In genomic region chr7:100674441-100675407, GRCh38 we compare ENCODE assay signal across 8 cellular contexts. TPM values are rescaled to one million over a fixed set of nuclear protein-coding genes. Genes with fewer than 3 reads are reported as not detected.
DNase-seq lines count a peak whose midpoint lies in the region; ATAC-seq, FAIRE-seq and TF ChIP-seq lines count a peak whose summit lies in the region.

No MANE protein-coding gene starts in this region.

- peak; percentile 40 for DNase-seq in NK-92 treated with Interleukin-12 subunit alpha and Interleukin-12 subunit beta, amount 100 ng/mL, for 24 hours (lab: John Stamatoyannopoulos, UW)
- DNase-seq in NK-92 (lab: John Stamatoyannopoulos, UW; ENCODE audit: unreplicated experiment) (no peak), SJSA1 (ENCODE audit: low read depth in 1 of 2, low spot score in 2 of 2) (peak; percentile 46 to 49), bronchial epithelial cell (ENCODE audit: low read depth) (no peak), left lung (peak in 1 of 2 donors; percentile 90)

- ATAC-seq in left lung (no peak), HG02970 (IDR thresholded peaks at IDR 0.05; ENCODE audit: low FRiP score, unreplicated experiment) (no peak), HG03460 (IDR thresholded peaks at IDR 0.05; ENCODE audit: unreplicated experiment) (no peak)

- H3K27ac ChIP-seq in SJSA1 (no peak overlapping the region), left lung (peak overlapping the region; percentile 96 to 98)

- H3K9me3 ChIP-seq in SJSA1 (replicated peaks) (no peaks in the 10 kb centered on the region), left lung (no peaks in the 10 kb centered on the region)

- H3K4me3 ChIP-seq in SJSA1 (peak overlapping the region; percentile 91), bronchial epithelial cell (ENCODE audit: low read depth, low read length) (peak overlapping the region; percentile 90), left lung (peak overlapping the region; percentile 91 to 95)

- peak overlapping the region; percentile 91 for H3K4me3 Mint-ChIP-seq in stimulated activated naive CD8-positive, alpha-beta T cell treated with anti-CD3 and anti-CD28 coated beads, Interleukin-15, Interleukin-2, amounts not matched to agents 100 ng/mL and 50 ng/mL, for 24 hours

- no peaks in the 10 kb centered on the region for H3K9me3 Mint-ChIP-seq in stimulated activated naive CD8-positive, alpha-beta T cell treated with anti-CD3 and anti-CD28 coated beads, Interleukin-15, Interleukin-2, amounts not matched to agents 100 ng/mL and 50 ng/mL, for 24 hours

- no peak for FAIRE-seq in bronchial epithelial cell (lab: Jason Lieb, UNC)

- H3K4me1 Mint-ChIP-seq in stimulated activated naive CD8-positive, alpha-beta T cell treated with anti-CD3 and anti-CD28 coated beads, Interleukin-15, Interleukin-2, amounts not matched to agents 100 ng/mL and 50 ng/mL, for 24 hours (ENCODE audit: low read depth) = peaks cover 15% of the 10 kb centered on the region

- intact Hi-C loops in left lung (cut with DNase I) = no loop called here

- no peak for TF ChIP-seq CTCF in bronchial epithelial cell (IDR thresholded peaks at IDR 0.05; ENCODE audit: insufficient read depth, low read length, severe bottlenecking)
- TF ChIP-seq CTCF in left lung (IDR thresholded peaks at IDR 0.05) = no peak

- H3K27me3 Mint-ChIP-seq in stimulated activated naive CD8-positive, alpha-beta T cell treated with anti-CD3 and anti-CD28 coated beads, Interleukin-15, Interleukin-2, amounts not matched to agents 100 ng/mL and 50 ng/mL, for 24 hours = no peaks in the 10 kb centered on the region

- H3K36me3 ChIP-seq in SJSA1 = peaks cover 41% of the 10 kb centered on the region
- H3K36me3 ChIP-seq in bronchial epithelial cell (ENCODE audit: control insufficient read depth, insufficient read depth, low read length) = peaks cover 24% of the 10 kb centered on the region
- H3K36me3 ChIP-seq in left lung = peaks cover 0 to 35% of the 10 kb centered on the region in 2 donors

- peaks cover 15% of the 10 kb centered on the region for H3K36me3 Mint-ChIP-seq in stimulated activated naive CD8-positive, alpha-beta T cell treated with anti-CD3 and anti-CD28 coated beads, Interleukin-15, Interleukin-2, amounts not matched to agents 100 ng/mL and 50 ng/mL, for 24 hours (ENCODE audit: low read depth)

- H3K27me3 ChIP-seq in SJSA1 (replicated peaks) = no peaks in the 10 kb centered on the region
- H3K27me3 ChIP-seq in bronchial epithelial cell (ENCODE audit: control insufficient read depth, insufficient read depth, low read length) = no peaks in the 10 kb centered on the region
- H3K27me3 ChIP-seq in left lung = no peaks in the 10 kb centered on the region

- peak overlapping the region; percentile 93 for H3K27ac Mint-ChIP-seq in stimulated activated naive CD8-positive, alpha-beta T cell treated with anti-CD3 and anti-CD28 coated beads, Interleukin-15, Interleukin-2, amounts not matched to agents 100 ng/mL and 50 ng/mL, for 24 hours

- H3K4me1 ChIP-seq in SJSA1 (replicated peaks) = peaks cover 12% of the 10 kb centered on the region; the same call in 1 of the 2 replicates
- H3K4me1 ChIP-seq in left lung = peaks cover 5 to 47% of the 10 kb centered on the region in 2 donors

RNA-seq across cellular contexts. Expression of gene GNB2, which starts 1.2 kb away (rescaled TPM):
- 63.4 and 70.6 TPM in 2 replicates for total RNA-seq in SJSA1 (2014; rRNA removed; shearing (Covaris generic))
- 66.1 and 88.7 TPM in 2 replicates for total RNA-seq in bronchial epithelial cell
- 100 to 1,000 TPM; 214 to 273 TPM for total RNA-seq in left lung

RNA-seq across cellular contexts. Expression of gene ACTL6B, which starts 18.5 kb away (rescaled TPM):
- not detected in 2 replicates for total RNA-seq in SJSA1 (2014; rRNA removed; shearing (Covaris generic))
- total RNA-seq in bronchial epithelial cell (not detected in 2 replicates), left lung (not detected)

RNA-seq across cellular contexts. Expression of gene GIGYF1, which starts 19.3 kb away (rescaled TPM):
- total RNA-seq in SJSA1 (2014; rRNA removed; shearing (Covaris generic)) = 9.9 and 15.5 TPM in 2 replicates
- total RNA-seq in bronchial epithelial cell (9.9 and 14.2 TPM in 2 replicates), left lung (10 to 100 TPM; 28.3 to 33.0 TPM)

RNA-seq across cellular contexts. Expression of gene POP7, which starts 31.2 kb away (rescaled TPM):
- 56.0 and 72.0 TPM in 2 replicates for total RNA-seq in SJSA1 (2014; rRNA removed; shearing (Covaris generic))
- total RNA-seq in bronchial epithelial cell (33.8 and 40.8 TPM in 2 replicates), left lung (10 to 100 TPM; 22.4 to 29.7 TPM)

RNA-seq across cellular contexts. Expression of gene TFR2, which starts 33.4 kb away (rescaled TPM):
- not detected in 2 replicates for total RNA-seq in SJSA1 (2014; rRNA removed; shearing (Covaris generic))
- total RNA-seq in bronchial epithelial cell (0.13 TPM in 1 of 2 replicates, not detected in the other), left lung (1 to 10 TPM in 1 of 2 donors, under 1 TPM in 1; 0.67 to 1.8 TPM)

Comparison
In these comparisons a context has a peak if more than half of its experiments do, and no peak if none do; other contexts are left out.
1. DNase-seq: peak in NK-92 treated with Interleukin-12 subunit alpha and Interleukin-12 subunit beta, amount 100 ng/mL, for 24 hours (single experiment) and SJSA1 (2 of 2); none in NK-92 (single experiment) and bronchial epithelial cell (single experiment).
2. Peak in every context shown above with its lines, with median percentiles within 50 percentile points of each other: H3K4me3 ChIP-seq.